Comparison of ENCODE assay signal across 26 cellular contexts in genomic region chr3:129317876-129318275, GRCh38. TPM values are rescaled to one million over a fixed set of nuclear protein-coding genes. Genes with fewer than 3 reads are reported as not detected.
A peak's percentile ranks its signal among the peaks of the same experiment; 100 is the strongest.
DNase-seq lines count a peak whose midpoint lies in the region; ATAC-seq, FAIRE-seq and TF ChIP-seq lines count a peak whose summit lies in the region.
"Had no signal": no experiment of that assay in that cellular context is flagged by ENCODE, and none has a peak within 500 bp of the region (broad histone marks: within the 10 kb centered on the region; RNA-seq: fewer than 3 reads in every experiment).

No MANE protein-coding gene starts in this region.

- peaks cover 29% of the 10 kb centered on the region for H4K20me1 ChIP-seq in BLaER1

- no peak for ATAC-seq in HG03175 (IDR thresholded peaks at IDR 0.05; ENCODE audit: unreplicated experiment)
- no peak for ATAC-seq in GM19328 (IDR thresholded peaks at IDR 0.05; ENCODE audit: unreplicated experiment)
- no peak for ATAC-seq in HG02798 (IDR thresholded peaks at IDR 0.05; ENCODE audit: poor library complexity, unreplicated experiment)
- ATAC-seq: A549; activated T-helper 17 cell treated with anti-CD3 and anti-CD28 coated beads, Interleukin-2, amount 50 U/mL, for 72 hours; heart left ventricle; SK-N-SH treated with all-trans-retinoic acid at 6 μM for 48 hours had no signal

- peaks cover 44% of the 10 kb centered on the region for H3K4me1 ChIP-seq in BLaER1

- peaks cover 43% of the 10 kb centered on the region for H3K36me3 ChIP-seq in BLaER1
- H3K36me3 ChIP-seq: uterus had no signal

- H3K9ac ChIP-seq in BLaER1: peak overlapping the region; percentile 100

- H3K9me3 ChIP-seq in BLaER1: no peaks in the 10 kb centered on the region
- H3K9me3 ChIP-seq: A549, ascending aorta, heart left ventricle, uterus had no signal

- H3K4me3 ChIP-seq in BLaER1 (peak overlapping the region; percentile 100; the same call in 1 of the 2 replicates), fibroblast of the aortic adventitia (ENCODE audit: low read depth, low read length) (no peak overlapping the region)
- H3K4me3 ChIP-seq: uterus had no signal

- DNase-seq in GM19239 (ENCODE audit: insufficient read length, low spot score): no peak
- peak; percentile 72 for DNase-seq in RPMI8226
- DNase-seq in fibroblast of the aortic adventitia (ENCODE audit: low read depth): peak; percentile 9
- DNase-seq in GM10248 (ENCODE audit: extremely low spot score): no peak
- DNase-seq: activated CD4-positive, alpha-beta T cell treated with anti-CD3 and anti-CD28 coated beads, Interleukin-2, amount 10 ng/mL, durations not matched to agents 7 days and 5 days; caudate nucleus; COR-L47; dorsolateral prefrontal cortex; HFFc6; mammary epithelial cell; NCI-H1105; NCI-H1930; NCI-H69; nucleus accumbens; stimulated activated CD4-positive, alpha-beta T cell treated with anti-CD3 and anti-CD28 coated beads, Interleukin-1b, Interleukin-23, amount 100 ng/mL, for 48 hours; uterus had no signal

- CTCF ChIA-PET in GM10248 (lab: Yijun Ruan, JAX): interaction anchor here (1.0 to 4.0 kb wide), 5 partner anchors 34 to 348 kb away, joined by 3 to 28 read pairs (median 4); no protein-coding TSS in a partner anchor

- FAIRE-seq in GM19239 (lab: Jason Lieb, UNC): peak; percentile 72
- FAIRE-seq: A549, endothelial cell of umbilical vein had no signal

- peak overlapping the region; percentile 97 for H3K4me2 ChIP-seq in BLaER1

- H3K27me3 ChIP-seq in BLaER1: no peaks in the 10 kb centered on the region
- H3K27me3 ChIP-seq: ascending aorta, dorsolateral prefrontal cortex, heart left ventricle, uterus had no signal

- POLR2A ChIA-PET in GM10248 (lab: Yijun Ruan, JAX): no interaction called here

- H3K27ac ChIP-seq in BLaER1: peak overlapping the region; percentile 98; the same call in 1 of the 2 replicates
- H3K27ac ChIP-seq: ascending aorta had no signal

- TF ChIP-seq CTCF in fibroblast of the aortic adventitia (IDR thresholded peaks at IDR 0.05; ENCODE audit: insufficient read depth, low read length) (no peak), GM10248 (IDR thresholded peaks at IDR 0.05; ENCODE audit: control extremely low read depth, extremely low read depth, low read depth, missing control alignments) (no peak)

RNA-seq across cellular contexts. Expression of gene HMCES, which starts 39.2 kb away (rescaled TPM):
- 9.2 and 11.1 TPM in 2 replicates for total RNA-seq in fibroblast of the aortic adventitia (ENCODE audit: low replicate concordance)

Comparison
In these comparisons a context has a peak if more than half of its experiments do, and no peak if none do; other contexts are left out.
1. DNase-seq: peak in RPMI8226 (single experiment) and fibroblast of the aortic adventitia (single experiment); none in GM19239 (single experiment) and GM10248 (single experiment).